Comparison of ENCODE assay signal across 14 cellular contexts in the genomic region with DNA sequence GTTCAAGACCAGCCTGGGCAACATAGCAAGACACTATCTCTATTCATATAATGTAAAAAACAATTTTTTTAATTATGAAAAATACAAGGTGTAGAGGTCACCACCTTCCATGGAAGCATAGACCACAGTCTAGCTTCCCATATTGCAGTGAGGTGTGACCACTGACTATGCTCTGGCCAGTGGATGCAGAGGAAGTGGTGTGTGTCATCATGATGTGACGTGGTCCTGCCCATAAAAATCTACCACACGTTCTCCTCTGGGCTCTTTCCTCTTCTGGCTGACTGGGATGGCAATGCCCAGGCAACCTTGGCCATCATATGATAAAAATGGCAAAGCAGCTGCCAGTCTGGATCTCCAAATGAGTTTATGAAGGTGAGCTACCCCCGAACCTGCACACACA.
A peak's percentile ranks its signal among the peaks of the same experiment; 100 is the strongest.
DNase-seq lines count a peak whose midpoint lies in the region; ATAC-seq, FAIRE-seq and TF ChIP-seq lines count a peak whose summit lies in the region.
"Had no signal": no experiment of that assay in that cellular context is flagged by ENCODE, and none has a peak within 500 bp of the region (broad histone marks: within the 10 kb centered on the region; RNA-seq: fewer than 3 reads in every experiment).

No MANE protein-coding gene starts in this region.

- POLR2A ChIA-PET in HepG2 (lab: Yijun Ruan, JAX): no interaction called here
- POLR2A ChIA-PET in CD8-positive, alpha-beta T cell (lab: Charles Lee): no interaction called here

- WGBS in HepG2 (ENCODE audit: low lambda C conversion rate): 58% methylated on average over 2 of the region's 3 CpGs

- H3K27ac Mint-ChIP-seq in CD8-positive, alpha-beta T cell: no peak overlapping the region

- no peaks in the 10 kb centered on the region for H3K9me3 ChIP-seq in HepG2 (ENCODE audit: low read length)
- no peaks in the 10 kb centered on the region for H3K9me3 ChIP-seq in CD8-positive, alpha-beta T cell (ENCODE audit: low read length)
- H3K9me3 ChIP-seq: ovary had no signal

- TF ChIP-seq POLR2A in HepG2 (IDR thresholded peaks at IDR 0.05; ENCODE audit: insufficient read depth in 1 of 2, low read depth in 2 of 2, low read length in 2 of 2): no peak

- no peak overlapping the region for H2AFZ ChIP-seq in HepG2 (ENCODE audit: low read length)

- no peak for TF ChIP-seq CTCF in HL-60 (IDR thresholded peaks at IDR 0.05; ENCODE audit: insufficient read depth, low read length)
- no peak for TF ChIP-seq CTCF in HepG2 (CRISPR knock-in tag; IDR thresholded peaks at IDR 0.05)
- TF ChIP-seq CTCF in CD8-positive, alpha-beta T cell (IDR thresholded peaks at IDR 0.05): no peak
- TF ChIP-seq CTCF in omental fat pad (IDR thresholded peaks at IDR 0.05): no peak

- H3K27me3 Mint-ChIP-seq in CD8-positive, alpha-beta T cell (ENCODE audit: low read depth): peaks cover 5% of the 10 kb centered on the region

- TF ChIP-seq EP300 in HepG2 (IDR thresholded peaks at IDR 0.05; ENCODE audit: low read depth in 2 of 2, low read length in 2 of 2): no peak
- TF ChIP-seq EP300 in HepG2 (CRISPR knock-in tag; IDR thresholded peaks at IDR 0.05; ENCODE audit: borderline replicate concordance): no peak

- BruUV-seq in HepG2 (replicated peaks; lab: Mats Ljungman, UMichigan): no TSS peak

- no peaks in the 10 kb centered on the region for H3K27me3 ChIP-seq in HL-60 (ENCODE audit: insufficient read depth, poor library complexity, severe bottlenecking)
- no peaks in the 10 kb centered on the region for H3K27me3 ChIP-seq in HepG2 (ENCODE audit: control insufficient read depth in 1 of 2, insufficient read depth in 2 of 2, low read length in 2 of 2)
- no peaks in the 10 kb centered on the region for H3K27me3 ChIP-seq in CD8-positive, alpha-beta T cell (ENCODE audit: insufficient read depth, low read length)
- H3K27me3 ChIP-seq: foreskin keratinocyte, ovary had no signal

- peak; percentile 74 for DNase-seq in A172 (ENCODE audit: low spot score)
- peak; percentile 78 to 83 for DNase-seq in HL-60 (ENCODE audit: low read depth in 1 of 2, low spot score in 1 of 2)
- DNase-seq in T1000 (lab: John Stamatoyannopoulos, UW): peak; percentile 23
- DNase-seq in HepG2 (ENCODE audit: low spot score): no peak
- DNase-seq in stimulated activated CD8-positive, alpha-beta memory T cell treated with anti-CD3 and anti-CD28 coated beads, Interleukin-4, amount 100 ng/mL, for 48 hours: no peak
- DNase-seq in CD8-positive, alpha-beta T cell: no peak
- no peak for DNase-seq in omental fat pad (ENCODE audit: low spot score)
- no peak for DNase-seq in activated CD8-positive, alpha-beta memory T cell treated with anti-CD3 and anti-CD28 coated beads, Interleukin-2, amount 50 U/mL, for 48 hours
- DNase-seq: activated CD4-positive, alpha-beta T cell treated with anti-CD3 and anti-CD28 coated beads, Interleukin-2, amount 50 U/mL, for 48 hours; activated gamma-delta T cell; foreskin keratinocyte; NCI-H510A treated with DMSO at 0.1 percent for 48 hours; ovary; stimulated activated CD4-positive, alpha-beta T cell treated with anti-CD3 and anti-CD28 coated beads, Interleukin-4, amount 100 ng/mL, for 24 hours had no signal

- no peak overlapping the region for H3K9ac ChIP-seq in HepG2 (ENCODE audit: insufficient read depth, low read depth, low read length)

- H3K4me1 Mint-ChIP-seq in CD8-positive, alpha-beta T cell (ENCODE audit: low read depth): peaks cover 2% of the 10 kb centered on the region

- no peaks in the 10 kb centered on the region for H3K36me3 ChIP-seq in HepG2 (replicated peaks in 1 of 2; ENCODE audit: control insufficient read depth in 1 of 2, insufficient read depth in 2 of 2, low read length in 2 of 2)
- H3K36me3 ChIP-seq in CD8-positive, alpha-beta T cell (ENCODE audit: insufficient read depth, low read length): no peaks in the 10 kb centered on the region
- H3K36me3 ChIP-seq: ovary had no signal

- no peak for TF ChIP-seq RAD21 in HepG2 (CRISPR knock-in tag; IDR thresholded peaks at IDR 0.05)

- CTCF ChIA-PET in HepG2 (lab: Yijun Ruan, JAX; ENCODE audit: low intra/inter-chr PET ratio, low total read pairs): no interaction called here
- CTCF ChIA-PET in CD8-positive, alpha-beta T cell (lab: Charles Lee): interaction anchor here (1.7 kb wide), 1 partner anchor 14 kb away, joined by 5 read pairs; no protein-coding TSS in a partner anchor

- no peaks in the 10 kb centered on the region for H4K20me1 ChIP-seq in HepG2 (ENCODE audit: insufficient read depth, low read length)

- no peak overlapping the region for H3K4me3 ChIP-seq in HL-60 (replicated peaks; ENCODE audit: insufficient read depth, low read length)
- H3K4me3 ChIP-seq in HepG2 (replicated peaks in 1 of 3; ENCODE audit: insufficient read depth in 1 of 3, low read depth in 2 of 3, low read length in 3 of 3): no peak overlapping the region
- H3K4me3 ChIP-seq in CD8-positive, alpha-beta T cell (ENCODE audit: low read depth, low read length): no peak overlapping the region
- H3K4me3 ChIP-seq: ovary had no signal

- no peak for FAIRE-seq in HepG2 (lab: Jason Lieb, UNC)

- no peaks in the 10 kb centered on the region for H3K79me2 ChIP-seq in HepG2 (ENCODE audit: insufficient read depth, low read length)

- H3K36me3 Mint-ChIP-seq in CD8-positive, alpha-beta T cell: no peaks in the 10 kb centered on the region

- H3K4me1 ChIP-seq in HepG2 (ENCODE audit: insufficient read depth, low read length): peaks cover 31% of the 10 kb centered on the region
- no peaks in the 10 kb centered on the region for H3K4me1 ChIP-seq in CD8-positive, alpha-beta T cell (ENCODE audit: insufficient read depth, low read length)

- in situ Hi-C loops in HepG2 (cut with HindIII; ENCODE audit: extremely low pct_ligation_motif_present, low pct_unique_long_range_greater_than_20kb): no loop called here

- no peaks in the 10 kb centered on the region for H3K9me3 Mint-ChIP-seq in CD8-positive, alpha-beta T cell

- ATAC-seq in HepG2 (no peak; the same call in 2 of the 3 replicates), omental fat pad (ENCODE audit: low FRiP score) (no peak)
- ATAC-seq in CD8-positive, alpha-beta T cell: no peak
- ATAC-seq: foreskin keratinocyte had no signal

- H3K27ac ChIP-seq in HL-60 (replicated peaks) (peak overlapping the region; percentile 84), HepG2 (ENCODE audit: extremely low read length, insufficient read depth, low read length) (no peak overlapping the region)
- H3K27ac ChIP-seq in CD8-positive, alpha-beta T cell (ENCODE audit: low read depth, low read length): no peak overlapping the region
- H3K27ac ChIP-seq: foreskin keratinocyte, ovary had no signal

- no peak overlapping the region for H3K4me3 Mint-ChIP-seq in CD8-positive, alpha-beta T cell

- intact Hi-C loops in HepG2 (cut with micrococcal nuclease; ENCODE audit: unreplicated experiment): no loop called here
- intact Hi-C loops in CD8-positive, alpha-beta T cell (cut with DNase I, micrococcal nuclease): no loop called here

- H3K4me2 ChIP-seq in HepG2 (ENCODE audit: low read depth, low read length): no peak overlapping the region

TF ChIP-seq in HepG2, 621 proteins besides CTCF, POLR2A, EP300 and RAD21:
- TF ChIP-seq CREB1 (IDR thresholded peaks at IDR 0.05): peak; percentile 14; the same call in 1 of the 2 replicates
- TF ChIP-seq CREB1 (CRISPR knock-in tag; IDR thresholded peaks at IDR 0.05): no peak
- no peak for TF ChIP-seq ZNF619 (CRISPR knock-in tag; IDR thresholded peaks at IDR 0.05)

Comparison
In these comparisons a context has a peak if more than half of its experiments do, and no peak if none do; other contexts are left out.
1. DNase-seq: peak in A172 (single experiment), HL-60 (2 of 2) and T1000 (single experiment); none in HepG2 (single experiment), stimulated activated CD8-positive, alpha-beta memory T cell treated with anti-CD3 and anti-CD28 coated beads, Interleukin-4, amount 100 ng/mL, for 48 hours (single experiment), CD8-positive, alpha-beta T cell (0 of 7), omental fat pad (single experiment) and activated CD8-positive, alpha-beta memory T cell treated with anti-CD3 and anti-CD28 coated beads, Interleukin-2, amount 50 U/mL, for 48 hours (single experiment).